In the genomic region with DNA sequence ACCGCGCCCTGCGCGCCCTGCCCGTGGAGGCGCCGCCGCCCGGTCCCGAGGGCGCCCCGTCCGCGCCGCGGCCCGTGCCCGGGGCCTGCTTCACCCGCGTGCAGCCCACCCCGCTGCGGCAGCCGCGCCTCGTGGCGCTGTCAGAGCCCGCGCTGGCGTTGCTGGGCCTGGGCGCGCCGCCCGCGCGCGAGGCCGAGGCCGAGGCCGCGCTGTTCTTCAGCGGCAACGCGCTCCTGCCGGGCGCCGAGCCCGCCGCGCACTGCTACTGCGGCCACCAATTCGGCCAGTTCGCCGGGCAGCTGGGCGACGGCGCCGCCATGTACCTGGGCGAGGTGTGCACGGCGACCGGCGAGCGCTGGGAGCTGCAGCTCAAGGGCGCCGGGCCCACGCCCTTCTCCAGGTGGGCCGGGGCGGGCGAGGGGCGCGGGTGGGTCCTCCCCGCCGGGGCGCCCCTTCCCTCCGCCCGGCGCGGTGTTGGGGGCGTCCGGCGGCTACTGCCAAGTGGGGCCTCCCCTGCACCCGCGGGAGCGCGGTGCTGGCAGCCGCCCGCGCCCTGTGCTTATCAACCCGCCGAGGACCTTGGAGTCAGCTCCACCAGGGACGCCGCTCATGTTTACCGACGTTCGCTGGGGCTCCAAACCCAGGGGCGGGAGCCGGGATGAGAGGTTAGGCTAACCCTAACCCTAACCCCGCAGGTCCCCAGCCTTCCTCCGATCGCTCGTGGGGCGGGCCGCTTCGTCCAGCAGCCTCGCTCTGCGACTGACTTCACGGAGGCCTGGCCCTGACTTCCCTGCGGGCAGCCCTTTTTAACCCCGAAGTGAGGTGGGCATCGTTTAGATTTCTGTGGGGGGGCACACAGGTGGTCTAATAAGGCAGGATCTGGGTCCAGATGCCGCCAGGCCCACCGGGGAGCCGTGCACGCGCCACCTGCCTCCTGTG, we compare ENCODE assay signal across 8 cellular contexts. TPM values are rescaled to one million over a fixed set of nuclear protein-coding genes. Genes with fewer than 3 reads are reported as not detected.
DNase-seq lines count a peak whose midpoint lies in the region; ATAC-seq, FAIRE-seq and TF ChIP-seq lines count a peak whose summit lies in the region.

No MANE protein-coding gene starts in this region.

- peak overlapping the region; percentile 79 for H3K4me3 Mint-ChIP-seq in memory B cell

- H3K27me3 Mint-ChIP-seq in memory B cell: no peaks in the 10 kb centered on the region

- DNase-seq in GM10266 (ENCODE audit: extremely low spot score): peak; percentile 66
- peak; percentile 87 for DNase-seq in H7
- DNase-seq in NCI-H146 (lab: John Stamatoyannopoulos, UW): peak; percentile 46
- no peak for DNase-seq in choroid plexus epithelial cell (ENCODE audit: low read depth)
- no peak for DNase-seq in memory B cell (ENCODE audit: low spot score in 2 of 2)
- DNase-seq in urothelium cell line (ENCODE audit: low spot score): peak; percentile 40
- no peak for DNase-seq in OCI-M2 (lab: John Stamatoyannopoulos, UW; ENCODE audit: unreplicated experiment)
- no peak for DNase-seq in inferior parietal cortex (ENCODE audit: extremely low spot score)

- no peak for FAIRE-seq in urothelium cell line (lab: Jason Lieb, UNC)

- peaks cover 11% of the 10 kb centered on the region for H3K4me1 Mint-ChIP-seq in memory B cell

- H3K4me3 ChIP-seq in H7 (ENCODE audit: insufficient read depth, low read depth, low read length): peak overlapping the region; percentile 63
- peak overlapping the region; percentile 77 for H3K4me3 ChIP-seq in choroid plexus epithelial cell (ENCODE audit: low read depth, low read length)

- H3K36me3 ChIP-seq in H7 (replicated peaks; ENCODE audit: control insufficient read depth, insufficient read depth, low read length): peaks cover 2% of the 10 kb centered on the region

- peak; percentile 28 for ATAC-seq in memory B cell (ENCODE audit: low read depth)

- TF ChIP-seq CTCF in GM10266 (IDR thresholded peaks at IDR 0.05; ENCODE audit: control insufficient read depth, insufficient read depth, low read depth, missing control alignments) (no peak), choroid plexus epithelial cell (conservative IDR thresholded peaks at IDR 0.05; ENCODE audit: low read depth, low read length) (no peak)

- H3K36me3 Mint-ChIP-seq in memory B cell: peaks cover 12% of the 10 kb centered on the region

- H3K27ac Mint-ChIP-seq in memory B cell: no peak overlapping the region

- 0 out of 2 replicates have a peak, but pooled peaks cover 2% of the 10 kb centered on the region for H3K27me3 ChIP-seq in H7 (ENCODE audit: control insufficient read depth, insufficient read depth, low read length)

- H3K9me3 Mint-ChIP-seq in memory B cell: no peaks in the 10 kb centered on the region

RNA-seq across cellular contexts. Expression of gene SELENOO, which starts 0.6 kb away (rescaled TPM):
- total RNA-seq in H7 (2014; rRNA removed; shearing (Covaris generic)): 27.8 and 29.9 TPM in 2 replicates

RNA-seq across cellular contexts. Expression of gene TRABD, which starts 15.7 kb away (rescaled TPM):
- total RNA-seq in H7 (2014; rRNA removed; shearing (Covaris generic)): 83.1 and 84.6 TPM in 2 replicates

RNA-seq across cellular contexts. Expression of gene PANX2, which starts 30.9 kb away (rescaled TPM):
- total RNA-seq in H7 (2014; rRNA removed; shearing (Covaris generic)): 2.2 and 2.6 TPM in 2 replicates

RNA-seq across cellular contexts. Expression of gene TUBGCP6, which starts 43.4 kb away (rescaled TPM):
- total RNA-seq in H7 (2014; rRNA removed; shearing (Covaris generic)): 24.0 and 31.6 TPM in 2 replicates

RNA-seq across cellular contexts. Expression of gene HDAC10, which starts 49.6 kb away (rescaled TPM):
- 15.7 and 22.4 TPM in 2 replicates for total RNA-seq in H7 (2014; rRNA removed; shearing (Covaris generic))

Comparison
In these comparisons a context has a peak if more than half of its experiments do, and no peak if none do; other contexts are left out.
1. DNase-seq: peak in GM10266 (single experiment), H7 (single experiment), NCI-H146 (single experiment) and urothelium cell line (single experiment); none in choroid plexus epithelial cell (single experiment), memory B cell (0 of 2), OCI-M2 (single experiment) and inferior parietal cortex (single experiment).